In genomic region chr3:50375200-50375931, GRCh38 we compare ENCODE assay signal across 15 cellular contexts. TPM values are rescaled to one million over a fixed set of nuclear protein-coding genes. Genes with fewer than 3 reads are reported as not detected.
DNase-seq lines count a peak whose midpoint lies in the region; ATAC-seq, FAIRE-seq and TF ChIP-seq lines count a peak whose summit lies in the region.
"Had no signal": no experiment of that assay in that cellular context is flagged by ENCODE, and none has a peak within 500 bp of the region (broad histone marks: within the 10 kb centered on the region; RNA-seq: fewer than 3 reads in every experiment).

No MANE protein-coding gene starts in this region.

- TF ChIP-seq EP300 in A549 (IDR thresholded peaks at IDR 0.05): no peak

- CTCF ChIA-PET in A549 (lab: Yijun Ruan, JAX): interaction anchor here (1.1 kb wide), 1 partner anchor 167 kb away, joined by 3 read pairs; no protein-coding TSS in a partner anchor

- H3K27ac ChIP-seq in A549 (no peak overlapping the region), endodermal cell (ENCODE audit: low read depth, low read length) (peak overlapping the region; percentile 63)
- H3K27ac ChIP-seq: C4-2B had no signal

- no peaks in the 10 kb centered on the region for H3K27me3 ChIP-seq in endodermal cell (ENCODE audit: control insufficient read depth, insufficient read depth, low read length, poor library complexity, severe bottlenecking)

- POLR2A ChIA-PET in A549 (lab: Yijun Ruan, JAX): no interaction called here

- H3K36me3 Mint-ChIP-seq in endodermal cell (ENCODE audit: low read depth): no peaks in the 10 kb centered on the region
- H3K36me3 Mint-ChIP-seq: stimulated activated memory B cell treated with anti-CD40 and anti-IgM and Interleukin-4, amounts not matched to agents 10 μg/mL and 1 μg/mL and 100 μg/mL, for 72 hours had no signal

- H3K4me1 ChIP-seq in A549 (peaks cover 9% of the 10 kb centered on the region; the same call in 2 of the 3 replicates), endodermal cell (ENCODE audit: control insufficient read depth, insufficient read depth, low read length) (peaks cover 8% of the 10 kb centered on the region)

- no peaks in the 10 kb centered on the region for H3K9me3 Mint-ChIP-seq in endodermal cell
- H3K9me3 Mint-ChIP-seq: stimulated activated memory B cell treated with anti-CD40 and anti-IgM and Interleukin-4, amounts not matched to agents 10 μg/mL and 1 μg/mL and 100 μg/mL, for 72 hours had no signal

- WGBS in A549 (ENCODE audit: missing lambda C conversion rate): 63% methylated on average over 6 of the region's 8 CpGs
- WGBS in endodermal cell (ENCODE audit: insufficient coverage in 1 of 2, insufficient read length in 1 of 2), 2 experiments: 70 to 74% methylated on average over 5 to 8 of the region's 8 CpGs

- H3K4me3 ChIP-seq in A549: no peak overlapping the region
- H3K4me3 ChIP-seq in endodermal cell (ENCODE audit: low read length): no peak overlapping the region

- H3K4me2 ChIP-seq in A549: no peak overlapping the region

- TF ChIP-seq RAD21 in A549 (conservative IDR thresholded peaks at IDR 0.05 in 1 of 2, IDR thresholded peaks at IDR 0.05 in 1 of 2): no peak

- H3K9ac ChIP-seq in endodermal cell (ENCODE audit: extremely low read depth, low read length, poor library complexity, severe bottlenecking): no peak overlapping the region

- H3K9me3 ChIP-seq in A549 (no peaks in the 10 kb centered on the region), endodermal cell (ENCODE audit: control insufficient read depth, low read length) (no peaks in the 10 kb centered on the region)

- no peak overlapping the region for H3K4me3 Mint-ChIP-seq in endodermal cell
- H3K4me3 Mint-ChIP-seq: stimulated activated memory B cell treated with anti-CD40 and anti-IgM and Interleukin-4, amounts not matched to agents 10 μg/mL and 1 μg/mL and 100 μg/mL, for 72 hours had no signal

- TF ChIP-seq CTCF in A549 (IDR thresholded peaks at IDR 0.05) (no peak), endodermal cell (conservative IDR thresholded peaks at IDR 0.05) (peak; percentile 74)

- H3K27me3 Mint-ChIP-seq in endodermal cell (ENCODE audit: insufficient read depth): no peaks in the 10 kb centered on the region

- no peak for TF ChIP-seq POLR2A in A549 (IDR thresholded peaks at IDR 0.05; ENCODE audit: low read length)

- ATAC-seq in A549: peak; percentile 46 to 64; a peak in 4 of 6 replicates
- no peak for ATAC-seq in HG03196 (IDR thresholded peaks at IDR 0.05; ENCODE audit: unreplicated experiment)

- H3K27ac Mint-ChIP-seq in endodermal cell: no peak overlapping the region
- H3K27ac Mint-ChIP-seq: stimulated activated memory B cell treated with anti-CD40 and anti-IgM and Interleukin-4, amounts not matched to agents 10 μg/mL and 1 μg/mL and 100 μg/mL, for 72 hours had no signal

- DNase-seq in A549 (ENCODE audit: low read depth in 1 of 2, low spot score in 1 of 2): no peak
- DNase-seq in ELF-1 (ENCODE audit: low read depth, low spot score): peak; percentile 30
- DNase-seq in NCI-H748 (lab: John Stamatoyannopoulos, UW; ENCODE audit: unreplicated experiment): peak; percentile 7
- DNase-seq in endodermal cell: peak; percentile 79
- DNase-seq in SHP77 treated with DMSO at 0.1 percent for 48 hours (lab: John Stamatoyannopoulos, UW): no peak
- DNase-seq in Kasumi-1 (lab: John Stamatoyannopoulos, UW): no peak
- no peak for DNase-seq in head of caudate nucleus
- DNase-seq: activated CD8-positive, alpha-beta memory T cell treated with anti-CD3 and anti-CD28 coated beads, Interleukin-2, amount 50 U/mL, for 48 hours; NCI-H1105 treated with DMSO at 0.1 percent for 48 hours; NCI-H510A; SHP77; stimulated activated CD4-positive, alpha-beta T cell treated with anti-CD3 and anti-CD28 coated beads, Interleukin-2, amount 100 ng/mL, for 48 hours had no signal

- H3K36me3 ChIP-seq in endodermal cell (ENCODE audit: control insufficient read depth, insufficient read depth, low read length): no peaks in the 10 kb centered on the region

- FAIRE-seq in A549 (lab: Jason Lieb, UNC): no peak

- peaks cover 10% of the 10 kb centered on the region for H3K4me1 Mint-ChIP-seq in endodermal cell

- intact Hi-C loops in head of caudate nucleus (cut with DNase I): no loop called here

TF ChIP-seq in A549, 52 proteins besides CTCF, POLR2A, EP300 and RAD21:
- no peak for TF ChIP-seq JUNB (IDR thresholded peaks at IDR 0.05)
- TF ChIP-seq CHD4 (IDR thresholded peaks at IDR 0.05; ENCODE audit: borderline replicate concordance): no peak
- no peak for TF ChIP-seq EHMT2 (IDR thresholded peaks at IDR 0.05; ENCODE audit: low read depth)
- TF ChIP-seq, protein P1, sequence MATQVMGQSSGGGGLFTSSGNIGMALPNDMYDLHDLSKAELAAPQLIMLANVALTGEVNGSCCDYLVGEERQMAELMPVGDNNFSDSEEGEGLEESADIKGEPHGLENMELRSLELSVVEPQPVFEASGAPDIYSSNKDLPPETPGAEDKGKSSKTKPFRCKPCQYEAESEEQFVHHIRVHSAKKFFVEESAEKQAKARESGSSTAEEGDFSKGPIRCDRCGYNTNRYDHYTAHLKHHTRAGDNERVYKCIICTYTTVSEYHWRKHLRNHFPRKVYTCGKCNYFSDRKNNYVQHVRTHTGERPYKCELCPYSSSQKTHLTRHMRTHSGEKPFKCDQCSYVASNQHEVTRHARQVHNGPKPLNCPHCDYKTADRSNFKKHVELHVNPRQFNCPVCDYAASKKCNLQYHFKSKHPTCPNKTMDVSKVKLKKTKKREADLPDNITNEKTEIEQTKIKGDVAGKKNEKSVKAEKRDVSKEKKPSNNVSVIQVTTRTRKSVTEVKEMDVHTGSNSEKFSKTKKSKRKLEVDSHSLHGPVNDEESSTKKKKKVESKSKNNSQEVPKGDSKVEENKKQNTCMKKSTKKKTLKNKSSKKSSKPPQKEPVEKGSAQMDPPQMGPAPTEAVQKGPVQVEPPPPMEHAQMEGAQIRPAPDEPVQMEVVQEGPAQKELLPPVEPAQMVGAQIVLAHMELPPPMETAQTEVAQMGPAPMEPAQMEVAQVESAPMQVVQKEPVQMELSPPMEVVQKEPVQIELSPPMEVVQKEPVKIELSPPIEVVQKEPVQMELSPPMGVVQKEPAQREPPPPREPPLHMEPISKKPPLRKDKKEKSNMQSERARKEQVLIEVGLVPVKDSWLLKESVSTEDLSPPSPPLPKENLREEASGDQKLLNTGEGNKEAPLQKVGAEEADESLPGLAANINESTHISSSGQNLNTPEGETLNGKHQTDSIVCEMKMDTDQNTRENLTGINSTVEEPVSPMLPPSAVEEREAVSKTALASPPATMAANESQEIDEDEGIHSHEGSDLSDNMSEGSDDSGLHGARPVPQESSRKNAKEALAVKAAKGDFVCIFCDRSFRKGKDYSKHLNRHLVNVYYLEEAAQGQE (IDR thresholded peaks at IDR 0.05): no peak
- TF ChIP-seq GATA3 (IDR thresholded peaks at IDR 0.05; ENCODE audit: borderline replicate concordance): no peak

RNA-seq across cellular contexts. Expression of gene TMEM115, which starts 16.0 kb away (rescaled TPM):
- polyA plus RNA-seq in A549 (2011; rRNA removed) (17.4 and 18.8 TPM in 2 replicates), A549 (2017; fragmentation: RNase III; extraction: RNeasy Plus Mini Kit Qiagen cat#74134 plus additional on column Dnase treatment) (22.0 to 26.8 TPM (median 26.8 TPM) in 3 replicates)
- polyA plus RNA-seq in A549 (2012; cell fraction: cytosol; rRNA removed): 27.1 and 37.1 TPM in 2 replicates
- polyA plus RNA-seq in A549 (2012; cell fraction: nucleus; rRNA removed): 37.4 and 48.2 TPM in 2 replicates
- polyA minus RNA-seq in A549 (2011; rRNA and poly(A)+ RNA removed): 28.8 and 30.0 TPM in 2 replicates
- total RNA-seq in endodermal cell: 10 to 100 TPM; 30.1 to 32.2 TPM
- polyA plus RNA-seq in endodermal cell (2013, experiment 1 of 2): 27.7 TPM
- polyA plus RNA-seq in endodermal cell (2013, experiment 2 of 2): 24.2 TPM

RNA-seq across cellular contexts. Expression of gene CYB561D2, which starts 24.7 kb away (rescaled TPM):
- 14.4 and 23.1 TPM in 2 replicates for polyA plus RNA-seq in A549 (2011; rRNA removed)
- polyA plus RNA-seq in A549 (2012; cell fraction: cytosol; rRNA removed): 37.7 and 45.1 TPM in 2 replicates
- 56.1 and 71.5 TPM in 2 replicates for polyA plus RNA-seq in A549 (2012; cell fraction: nucleus; rRNA removed)
- 17.2 to 17.9 TPM (median 17.7 TPM) in 3 replicates for polyA plus RNA-seq in A549 (2017; fragmentation: RNase III; extraction: RNeasy Plus Mini Kit Qiagen cat#74134 plus additional on column Dnase treatment)
- polyA minus RNA-seq in A549 (2011; rRNA and poly(A)+ RNA removed): 19.1 and 19.3 TPM in 2 replicates
- total RNA-seq in endodermal cell: 10 to 100 TPM in 1 of 2 donors, 1 to 10 TPM in 1; 8.5 to 14.6 TPM
- 14.7 TPM for polyA plus RNA-seq in endodermal cell (2013, experiment 1 of 2)
- 11.5 TPM for polyA plus RNA-seq in endodermal cell (2013, experiment 2 of 2)

RNA-seq across cellular contexts. Expression of gene NPRL2, which starts 24.8 kb away (rescaled TPM):
- polyA plus RNA-seq in A549 (2011; rRNA removed): 19.9 and 28.5 TPM in 2 replicates
- polyA plus RNA-seq in A549 (2012; cell fraction: cytosol; rRNA removed): 30.0 and 31.9 TPM in 2 replicates
- 46.0 and 46.7 TPM in 2 replicates for polyA plus RNA-seq in A549 (2012; cell fraction: nucleus; rRNA removed)
- 17.5 to 19.5 TPM (median 17.7 TPM) in 3 replicates for polyA plus RNA-seq in A549 (2017; fragmentation: RNase III; extraction: RNeasy Plus Mini Kit Qiagen cat#74134 plus additional on column Dnase treatment)
- polyA minus RNA-seq in A549 (2011; rRNA and poly(A)+ RNA removed): 25.1 and 31.7 TPM in 2 replicates
- total RNA-seq in endodermal cell: 10 to 100 TPM; 21.8 TPM
- polyA plus RNA-seq in endodermal cell (2013, experiment 1 of 2): 34.3 TPM
- 30.3 TPM for polyA plus RNA-seq in endodermal cell (2013, experiment 2 of 2)

RNA-seq across cellular contexts. Expression of gene ZMYND10, which starts 29.8 kb away (rescaled TPM):
- polyA plus RNA-seq in A549 (2011; rRNA removed) (0.41 and 0.43 TPM in 2 replicates), A549 (2017; fragmentation: RNase III; extraction: RNeasy Plus Mini Kit Qiagen cat#74134 plus additional on column Dnase treatment) (0.71 to 0.84 TPM (median 0.77 TPM) in 3 replicates)
- 1.0 TPM in 2 replicates for polyA plus RNA-seq in A549 (2012; cell fraction: cytosol; rRNA removed)
- 1.5 and 2.1 TPM in 2 replicates for polyA plus RNA-seq in A549 (2012; cell fraction: nucleus; rRNA removed)
- polyA minus RNA-seq in A549 (2011; rRNA and poly(A)+ RNA removed): 1.0 and 2.0 TPM in 2 replicates
- 1 to 10 TPM in 1 of 2 donors, under 1 TPM in 1; 0.22 to 1.4 TPM for total RNA-seq in endodermal cell
- polyA plus RNA-seq in endodermal cell (2013, experiment 1 of 2): 4.4 TPM
- polyA plus RNA-seq in endodermal cell (2013, experiment 2 of 2): 2.6 TPM

RNA-seq across cellular contexts. Expression of gene RASSF1, which starts 34.7 kb away (rescaled TPM):
- polyA plus RNA-seq in A549 (2011; rRNA removed): 11.9 and 15.4 TPM in 2 replicates
- polyA plus RNA-seq in A549 (2012; cell fraction: cytosol; rRNA removed): 31.2 and 35.2 TPM in 2 replicates
- 35.4 and 41.5 TPM in 2 replicates for polyA plus RNA-seq in A549 (2012; cell fraction: nucleus; rRNA removed)
- 14.4 to 15.7 TPM (median 15.5 TPM) in 3 replicates for polyA plus RNA-seq in A549 (2017; fragmentation: RNase III; extraction: RNeasy Plus Mini Kit Qiagen cat#74134 plus additional on column Dnase treatment)
- 3.4 and 6.4 TPM in 2 replicates for polyA minus RNA-seq in A549 (2011; rRNA and poly(A)+ RNA removed)
- total RNA-seq in endodermal cell: 10 to 100 TPM in 1 of 2 donors, 1 to 10 TPM in 1; 9.4 to 17.2 TPM
- 15.8 TPM for polyA plus RNA-seq in endodermal cell (2013, experiment 1 of 2)
- polyA plus RNA-seq in endodermal cell (2013, experiment 2 of 2): 15.9 TPM

Comparison
In these comparisons a context has a peak if more than half of its experiments do, and no peak if none do; other contexts are left out.
1. DNase-seq: peak in ELF-1 (single experiment), NCI-H748 (single experiment) and endodermal cell (single experiment); none in A549 (0 of 2), SHP77 treated with DMSO at 0.1 percent for 48 hours (single experiment), Kasumi-1 (0 of 2) and head of caudate nucleus (0 of 42).